Comparison of ENCODE assay signal across 34 cellular contexts in the genomic region with DNA sequence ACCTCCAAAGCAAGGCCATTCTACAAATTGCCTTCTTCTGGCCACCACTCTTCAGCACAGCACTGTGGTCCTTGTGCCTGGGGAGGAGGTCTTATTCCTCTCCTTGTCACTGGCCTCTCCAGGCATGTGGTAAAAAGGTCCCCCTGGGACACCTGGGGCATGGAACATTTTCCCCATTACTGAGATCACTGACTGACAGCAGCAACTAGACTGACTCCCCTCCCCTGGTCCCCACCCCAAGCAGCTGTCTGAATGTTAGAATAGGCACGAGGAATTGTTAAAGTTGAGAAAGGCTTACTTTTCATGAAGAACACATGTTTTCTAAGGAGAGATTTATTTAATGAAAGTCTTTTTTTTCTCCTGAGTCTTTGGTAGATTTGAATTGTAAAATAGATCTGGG.
"Had no signal": no experiment of that assay in that cellular context is flagged by ENCODE, and none has a peak within 500 bp of the region (broad histone marks: within the 10 kb centered on the region; RNA-seq: fewer than 3 reads in every experiment).

No MANE protein-coding gene starts in this region.

- H3K4me1 ChIP-seq: adrenal gland, body of pancreas had no signal

- ATAC-seq: activated CD4-positive, alpha-beta T cell treated with anti-CD3 and anti-CD28 coated beads for 36 hours; activated CD8-positive, alpha-beta memory T cell treated with anti-CD3 and anti-CD28 coated beads, Interleukin-2, amount 10 ng/mL, durations not matched to agents 7 days and 5 days; activated CD8-positive, alpha-beta T cell treated with anti-CD3 and anti-CD28 coated beads, Interleukin-2, amount 10 ng/mL, durations not matched to agents 7 days and 5 days; activated naive CD8-positive, alpha-beta T cell treated with anti-CD3 and anti-CD28 coated beads, Interleukin-2, amount 50 U/mL, for 24 hours; body of pancreas; effector memory CD8-positive, alpha-beta T cell; T-helper 17 cell had no signal

- DNase-seq: activated CD4-positive, alpha-beta memory T cell treated with anti-CD3 and anti-CD28 coated beads for 36 hours; activated CD4-positive, alpha-beta T cell treated with anti-CD3 and anti-CD28 coated beads for 36 hours; activated CD4-positive, alpha-beta T cell treated with anti-CD3 and anti-CD28 coated beads, Interleukin-2, amount 10 ng/mL, durations not matched to agents 24 days and 14 days; activated CD4-positive, CD25-positive, alpha-beta regulatory T cell; activated CD4-positive, CD25-positive, alpha-beta regulatory T cell treated with anti-CD3 and anti-CD28 coated beads, Interleukin-2, amount 50 U/mL, for 72 hours; activated CD8-positive, alpha-beta memory T cell treated with anti-CD3 and anti-CD28 coated beads, Interleukin-2, amount 10 ng/mL, durations not matched to agents 7 days and 5 days; activated CD8-positive, alpha-beta memory T cell treated with anti-CD3 and anti-CD28 coated beads, Interleukin-2, amount 50 U/mL, for 4 hours; activated CD8-positive, alpha-beta T cell treated with anti-CD3 and anti-CD28 coated beads, Interleukin-2, amount 10 ng/mL, durations not matched to agents 7 days and 5 days; activated effector memory CD4-positive, alpha-beta T cell treated with anti-CD3 and anti-CD28 coated beads, Interleukin-2, amount 50 U/mL, for 16 hours; activated naive CD4-positive, alpha-beta T cell treated with anti-CD3 and anti-CD28 coated beads for 36 hours; activated naive CD8-positive, alpha-beta T cell treated with anti-CD3 and anti-CD28 coated beads for 36 hours; activated naive CD8-positive, alpha-beta T cell treated with anti-CD3 and anti-CD28 coated beads, Interleukin-2, amount 50 U/mL, for 24 hours; activated T-cell treated with anti-CD3 and anti-CD28 coated beads, Interleukin-2, amount 50 U/mL, for 1 hour; activated T-cell treated with anti-CD3 and anti-CD28 coated beads, Interleukin-2, amount 50 U/mL, for 48 hours; adrenal gland; amygdala; aorta; body of pancreas; dermis blood vessel endothelial cell; effector CD4-positive, alpha-beta T cell; effector memory CD8-positive, alpha-beta T cell; esophagus squamous epithelium; foreskin melanocyte; head of caudate nucleus; T-helper 1 cell; T-helper 17 cell; T1000 had no signal

- H3K4me3 ChIP-seq: adrenal gland, body of pancreas, coronary artery, esophagus squamous epithelium had no signal

- H3K4me1 Mint-ChIP-seq: central memory CD8-positive, alpha-beta T cell had no signal

- H3K9me3 Mint-ChIP-seq: activated CD4-positive, alpha-beta memory T cell treated with anti-CD3 and anti-CD28 coated beads for 36 hours; activated naive CD4-positive, alpha-beta T cell treated with anti-CD3 and anti-CD28 coated beads for 36 hours; activated naive CD4-positive, alpha-beta T cell treated with anti-CD3 and anti-CD28 coated beads, Interleukin-2, amount 50 U/mL, for 24 hours; activated naive CD8-positive, alpha-beta T cell treated with anti-CD3 and anti-CD28 coated beads for 36 hours; activated naive CD8-positive, alpha-beta T cell treated with anti-CD3 and anti-CD28 coated beads, Interleukin-2, amount 50 U/mL, for 24 hours; activated T-helper 1 cell treated with anti-CD3 and anti-CD28 coated beads, Interleukin-12 subunit alpha, Interleukin-12 subunit beta, Interleukin-2, Interleukin-4 antibody, amounts not matched to agents 30 ng/mL and 10 ng/mL and 1 ng/mL, durations not matched to agents 14 hours and 24 hours and 36 hours; activated T-helper 2 cell treated with anti-CD3 and anti-CD28 coated beads, Interferon-gamma antibody, Interleukin-2, Interleukin-4, amounts not matched to agents 10 μg/mL and 5 μg/mL and 100 μg/mL, durations not matched to agents 14 hours and 24 hours and 36 hours; central memory CD8-positive, alpha-beta T cell; effector memory CD8-positive, alpha-beta T cell; T-helper 2 cell treated with Interferon-gamma antibody and Interleukin-4, amounts not matched to agents 5 μg/mL and 100 μg/mL, for 36 hours had no signal

- H3K36me3 Mint-ChIP-seq: activated CD4-positive, alpha-beta memory T cell treated with anti-CD3 and anti-CD28 coated beads for 36 hours; activated CD8-positive, alpha-beta memory T cell treated with anti-CD3 and anti-CD28 coated beads, Interleukin-2, amount 10 ng/mL, durations not matched to agents 7 days and 5 days; activated naive CD8-positive, alpha-beta T cell treated with anti-CD3 and anti-CD28 coated beads for 36 hours had no signal

- H3K27me3 Mint-ChIP-seq: activated CD4-positive, alpha-beta memory T cell treated with anti-CD3 and anti-CD28 coated beads for 36 hours; activated CD4-positive, alpha-beta T cell treated with anti-CD3 and anti-CD28 coated beads for 36 hours; activated CD4-positive, alpha-beta T cell treated with anti-CD3 and anti-CD28 coated beads, Interleukin-2, amount 10 ng/mL, durations not matched to agents 24 days and 14 days; activated CD8-positive, alpha-beta memory T cell treated with anti-CD3 and anti-CD28 coated beads, Interleukin-2, amount 10 ng/mL, durations not matched to agents 7 days and 5 days; activated naive CD4-positive, alpha-beta T cell treated with anti-CD3 and anti-CD28 coated beads, Interleukin-2, amount 50 U/mL, for 24 hours; activated naive CD8-positive, alpha-beta T cell treated with anti-CD3 and anti-CD28 coated beads for 36 hours; activated naive CD8-positive, alpha-beta T cell treated with anti-CD3 and anti-CD28 coated beads, Interleukin-2, amount 50 U/mL, for 24 hours; central memory CD8-positive, alpha-beta T cell; T-helper 17 cell had no signal

- H3K27ac ChIP-seq: adrenal gland, body of pancreas, coronary artery, epithelial cell of prostate, esophagus squamous epithelium had no signal

- H3K9me3 ChIP-seq: adrenal gland, body of pancreas, esophagus squamous epithelium had no signal

- H3K27ac Mint-ChIP-seq: activated CD4-positive, alpha-beta memory T cell treated with anti-CD3 and anti-CD28 coated beads for 36 hours; activated CD4-positive, alpha-beta T cell treated with anti-CD3 and anti-CD28 coated beads for 36 hours; activated CD4-positive, alpha-beta T cell treated with anti-CD3 and anti-CD28 coated beads, Interleukin-2, amount 10 ng/mL, durations not matched to agents 24 days and 14 days; activated CD8-positive, alpha-beta memory T cell treated with anti-CD3 and anti-CD28 coated beads, Interleukin-2, amount 10 ng/mL, durations not matched to agents 7 days and 5 days; activated CD8-positive, alpha-beta T cell treated with anti-CD3 and anti-CD28 coated beads, Interleukin-2, amount 10 ng/mL, durations not matched to agents 7 days and 5 days; activated naive CD4-positive, alpha-beta T cell treated with anti-CD3 and anti-CD28 coated beads for 36 hours; activated naive CD4-positive, alpha-beta T cell treated with anti-CD3 and anti-CD28 coated beads, Interleukin-2, amount 50 U/mL, for 24 hours; activated naive CD8-positive, alpha-beta T cell treated with anti-CD3 and anti-CD28 coated beads for 36 hours; activated naive CD8-positive, alpha-beta T cell treated with anti-CD3 and anti-CD28 coated beads, Interleukin-2, amount 50 U/mL, for 24 hours; activated T-helper 1 cell treated with anti-CD3 and anti-CD28 coated beads, Interleukin-12 subunit alpha, Interleukin-12 subunit beta, Interleukin-2, Interleukin-4 antibody, amounts not matched to agents 30 ng/mL and 10 ng/mL and 1 ng/mL, durations not matched to agents 14 hours and 24 hours and 36 hours; activated T-helper 2 cell treated with anti-CD3 and anti-CD28 coated beads, Interferon-gamma antibody, Interleukin-2, Interleukin-4, amounts not matched to agents 10 μg/mL and 5 μg/mL and 100 μg/mL, durations not matched to agents 14 hours and 24 hours and 36 hours; effector memory CD8-positive, alpha-beta T cell; T-helper 17 cell; T-helper 2 cell treated with Interferon-gamma antibody and Interleukin-4, amounts not matched to agents 5 μg/mL and 100 μg/mL, for 36 hours had no signal

- H3K27me3 ChIP-seq: adrenal gland, body of pancreas, esophagus squamous epithelium had no signal

- H3K4me3 Mint-ChIP-seq: activated CD4-positive, alpha-beta memory T cell treated with anti-CD3 and anti-CD28 coated beads for 36 hours; activated CD4-positive, alpha-beta T cell treated with anti-CD3 and anti-CD28 coated beads for 36 hours; activated CD4-positive, alpha-beta T cell treated with anti-CD3 and anti-CD28 coated beads, Interleukin-2, amount 10 ng/mL, durations not matched to agents 24 days and 14 days; activated CD8-positive, alpha-beta memory T cell treated with anti-CD3 and anti-CD28 coated beads, Interleukin-2, amount 10 ng/mL, durations not matched to agents 7 days and 5 days; activated CD8-positive, alpha-beta T cell treated with anti-CD3 and anti-CD28 coated beads, Interleukin-2, amount 10 ng/mL, durations not matched to agents 7 days and 5 days; activated naive CD4-positive, alpha-beta T cell treated with anti-CD3 and anti-CD28 coated beads for 36 hours; activated naive CD4-positive, alpha-beta T cell treated with anti-CD3 and anti-CD28 coated beads, Interleukin-2, amount 50 U/mL, for 24 hours; activated naive CD8-positive, alpha-beta T cell treated with anti-CD3 and anti-CD28 coated beads for 36 hours; activated naive CD8-positive, alpha-beta T cell treated with anti-CD3 and anti-CD28 coated beads, Interleukin-2, amount 50 U/mL, for 24 hours; activated T-helper 1 cell treated with anti-CD3 and anti-CD28 coated beads, Interleukin-12 subunit alpha, Interleukin-12 subunit beta, Interleukin-2, Interleukin-4 antibody, amounts not matched to agents 30 ng/mL and 10 ng/mL and 1 ng/mL, durations not matched to agents 14 hours and 24 hours and 36 hours; central memory CD8-positive, alpha-beta T cell; effector memory CD8-positive, alpha-beta T cell; T-helper 17 cell; T-helper 2 cell treated with Interferon-gamma antibody and Interleukin-4, amounts not matched to agents 5 μg/mL and 100 μg/mL, for 36 hours had no signal

- H3K36me3 ChIP-seq: adrenal gland, esophagus squamous epithelium had no signal
